ENCODE assay signal across 26 cellular contexts in genomic region chr13:44017756-44018309, GRCh38.
DNase-seq lines count a peak whose midpoint lies in the region; ATAC-seq, FAIRE-seq and TF ChIP-seq lines count a peak whose summit lies in the region.
"Had no signal": no experiment of that assay in that cellular context is flagged by ENCODE, and none has a peak within 500 bp of the region (broad histone marks: within the 10 kb centered on the region; RNA-seq: fewer than 3 reads in every experiment).

No MANE protein-coding gene starts in this region.

- H3K27ac ChIP-seq in liver (ENCODE audit: low read depth in 1 of 2, low read length in 2 of 2) (no peak overlapping the region), HepG2 (ENCODE audit: extremely low read length, insufficient read depth, low read length) (no peak overlapping the region), lower lobe of right lung (peak overlapping the region; percentile 12), WERI-Rb-1 (no peak overlapping the region)

- CTCF ChIA-PET in HepG2 (lab: Yijun Ruan, JAX; ENCODE audit: low intra/inter-chr PET ratio, low total read pairs) = no interaction called here

- no peak for TF ChIP-seq POLR2A in HepG2 (IDR thresholded peaks at IDR 0.05; ENCODE audit: insufficient read depth in 1 of 2, low read depth in 2 of 2, low read length in 2 of 2)

- no peak overlapping the region for H3K9ac ChIP-seq in liver (ENCODE audit: low read depth in 1 of 2, low read length in 2 of 2)
- H3K9ac ChIP-seq in HepG2 (ENCODE audit: insufficient read depth, low read depth, low read length) = no peak overlapping the region

- in situ Hi-C loops in HepG2 (cut with HindIII; ENCODE audit: extremely low pct_ligation_motif_present, low pct_unique_long_range_greater_than_20kb) = no loop called here

- DNase-seq in HepG2 (ENCODE audit: low spot score) = no peak
- peak; percentile 18 for DNase-seq in OCI-M1 (lab: John Stamatoyannopoulos, UW)
- DNase-seq in lower lobe of right lung = no peak
- no peak for DNase-seq in NCI-H128 (lab: John Stamatoyannopoulos, UW; ENCODE audit: unreplicated experiment)
- DNase-seq in DMS79 treated with DMSO at 0.1 percent for 48 hours (lab: John Stamatoyannopoulos, UW) = no peak
- no peak for DNase-seq in WERI-Rb-1
- no peak for DNase-seq in pons (ENCODE audit: low spot score)
- DNase-seq: activated CD4-positive, alpha-beta memory T cell treated with anti-CD3 and anti-CD28 coated beads, Interleukin-2, amount 10 ng/mL, durations not matched to agents 7 days and 5 days; activated CD4-positive, CD25-positive, alpha-beta regulatory T cell treated with anti-CD3 and anti-CD28 coated beads, Interleukin-2, amount 50 U/mL, for 72 hours; activated naive CD4-positive, alpha-beta T cell treated with anti-CD3 and anti-CD28 coated beads, Interleukin-2, amount 50 U/mL, for 16 hours; amniotic stem cell; BE2C; cortex of kidney; effector memory CD8-positive, alpha-beta T cell; GF-D8; HCEC 1CT; mesendoderm; NCI-H1694; NCI-H524 treated with DMSO at 0.1 percent for 48 hours; NK-92 treated with Interleukin-12 subunit alpha and Interleukin-12 subunit beta, amount 100 ng/mL, for 24 hours; nucleus accumbens; T-helper 1 cell had no signal

- intact Hi-C loops in HepG2 (cut with micrococcal nuclease; ENCODE audit: unreplicated experiment) = no loop called here
- intact Hi-C loops in lower lobe of right lung (cut with DNase I) = no loop called here

- TF ChIP-seq CTCF in liver (IDR thresholded peaks at IDR 0.05; ENCODE audit: low read depth, low read length, missing input control) (no peak), HepG2 (CRISPR knock-in tag; IDR thresholded peaks at IDR 0.05) (no peak), lower lobe of right lung (IDR thresholded peaks at IDR 0.05) (no peak), WERI-Rb-1 (IDR thresholded peaks at IDR 0.05; ENCODE audit: low read depth, low read length) (no peak)

- POLR2A ChIA-PET in HepG2 (lab: Yijun Ruan, JAX) = no interaction called here

- BruUV-seq in HepG2 (replicated peaks; lab: Mats Ljungman, UMichigan) = no TSS peak

- H3K79me2 ChIP-seq in HepG2 (ENCODE audit: insufficient read depth, low read length) = no peaks in the 10 kb centered on the region

- no peak overlapping the region for H3K4me2 ChIP-seq in HepG2 (ENCODE audit: low read depth, low read length)

- no peak for TF ChIP-seq EP300 in HepG2 (IDR thresholded peaks at IDR 0.05; ENCODE audit: low read depth in 2 of 2, low read length in 2 of 2)
- TF ChIP-seq EP300 in HepG2 (CRISPR knock-in tag; IDR thresholded peaks at IDR 0.05; ENCODE audit: borderline replicate concordance) = no peak

- H3K9me3 ChIP-seq in liver (ENCODE audit: control insufficient read depth in 4 of 4, low read length in 3 of 4) (no peaks in the 10 kb centered on the region), HepG2 (ENCODE audit: low read length) (no peaks in the 10 kb centered on the region), lower lobe of right lung (no peaks in the 10 kb centered on the region), WERI-Rb-1 (ENCODE audit: severe bottlenecking) (no peaks in the 10 kb centered on the region)
- H3K9me3 ChIP-seq: BE2C had no signal

- no peak for FAIRE-seq in HepG2 (lab: Jason Lieb, UNC)
- FAIRE-seq: bronchial epithelial cell, RCC 7860 had no signal

- TF ChIP-seq RAD21 in liver (IDR thresholded peaks at IDR 0.05) (no peak), HepG2 (CRISPR knock-in tag; IDR thresholded peaks at IDR 0.05) (no peak)

- H3K36me3 ChIP-seq in liver (ENCODE audit: control insufficient read depth in 4 of 4, insufficient read depth in 3 of 4, low read depth in 1 of 4, low read length in 3 of 4) (no peaks in the 10 kb centered on the region), HepG2 (replicated peaks in 1 of 2; ENCODE audit: control insufficient read depth in 1 of 2, insufficient read depth in 2 of 2, low read length in 2 of 2) (no peaks in the 10 kb centered on the region), lower lobe of right lung (no peaks in the 10 kb centered on the region), WERI-Rb-1 (no peaks in the 10 kb centered on the region)
- H3K36me3 ChIP-seq: BE2C had no signal

- H3K27me3 ChIP-seq in liver (ENCODE audit: control insufficient read depth in 4 of 4, insufficient read depth in 4 of 4, low read length in 3 of 4) (no peaks in the 10 kb centered on the region), HepG2 (ENCODE audit: control insufficient read depth in 1 of 2, insufficient read depth in 2 of 2, low read length in 2 of 2) (no peaks in the 10 kb centered on the region; a peak in 1 of 5 replicates), lower lobe of right lung (ENCODE audit: low read depth) (no peaks in the 10 kb centered on the region), WERI-Rb-1 (ENCODE audit: insufficient read depth, low read depth, severe bottlenecking) (no peaks in the 10 kb centered on the region)
- H3K27me3 ChIP-seq: BE2C had no signal

- no peak overlapping the region for H2AFZ ChIP-seq in HepG2 (ENCODE audit: low read length)

- H4K20me1 ChIP-seq in HepG2 (ENCODE audit: insufficient read depth, low read length) = no peaks in the 10 kb centered on the region

- ATAC-seq in HepG2 = no peak
- ATAC-seq in lower lobe of right lung = peak in 1 of 2 donors; percentile 14
- ATAC-seq: activated T-helper 17 cell treated with anti-CD3 and anti-CD28 coated beads, Interleukin-2, amount 50 U/mL, for 72 hours; effector memory CD8-positive, alpha-beta T cell had no signal

- no peaks in the 10 kb centered on the region for H3K4me1 ChIP-seq in liver (ENCODE audit: control insufficient read depth in 4 of 4, insufficient read depth in 4 of 4, low read length in 3 of 4)
- H3K4me1 ChIP-seq in HepG2 (ENCODE audit: insufficient read depth, low read length) = peaks cover 9% of the 10 kb centered on the region
- peaks cover 21% of the 10 kb centered on the region for H3K4me1 ChIP-seq in lower lobe of right lung
- H3K4me1 ChIP-seq: BE2C had no signal

- 74% methylated on average over 5 of the region's 5 CpGs for WGBS in liver
- 47% methylated on average over 5 of the region's 5 CpGs for WGBS in HepG2 (ENCODE audit: low lambda C conversion rate)

- H3K4me3 ChIP-seq in liver (ENCODE audit: low read depth in 1 of 3, low read length in 3 of 3) (no peak overlapping the region), HepG2 (replicated peaks in 1 of 3; ENCODE audit: insufficient read depth in 1 of 3, low read depth in 2 of 3, low read length in 3 of 3) (no peak overlapping the region), lower lobe of right lung (no peak overlapping the region), WERI-Rb-1 (ENCODE audit: low read depth, low read length) (no peak overlapping the region)

TF ChIP-seq in liver, 16 proteins besides CTCF, POLR2A, EP300 and RAD21:
- no peak for TF ChIP-seq HNF4A (conservative IDR thresholded peaks at IDR 0.05)
- TF ChIP-seq NR2F2 (IDR thresholded peaks at IDR 0.05) = peak; percentile 38

TF ChIP-seq in HepG2, 621 proteins besides CTCF, POLR2A, EP300 and RAD21 (continues in another document):
- TF ChIP-seq AKAP8 (CRISPR knock-in tag; IDR thresholded peaks at IDR 0.05) (no peak), UBTF (CRISPR knock-in tag; IDR thresholded peaks at IDR 0.05) (no peak), ZNF260 (CRISPR knock-in tag; IDR thresholded peaks at IDR 0.05; ENCODE audit: borderline replicate concordance, low read depth) (no peak), MAF1 (CRISPR knock-in tag; IDR thresholded peaks at IDR 0.05; ENCODE audit: borderline replicate concordance) (no peak), ZNF18 (CRISPR knock-in tag; IDR thresholded peaks at IDR 0.05; ENCODE audit: insufficient replicate concordance) (no peak), ZBTB38 (CRISPR knock-in tag; IDR thresholded peaks at IDR 0.05) (no peak), ZNF503 (CRISPR knock-in tag; IDR thresholded peaks at IDR 0.05) (no peak), HCFC1 (IDR thresholded peaks at IDR 0.05; ENCODE audit: low read depth, low read length) (no peak)
